ENCODE assay signal across 17 cellular contexts in the genomic region with DNA sequence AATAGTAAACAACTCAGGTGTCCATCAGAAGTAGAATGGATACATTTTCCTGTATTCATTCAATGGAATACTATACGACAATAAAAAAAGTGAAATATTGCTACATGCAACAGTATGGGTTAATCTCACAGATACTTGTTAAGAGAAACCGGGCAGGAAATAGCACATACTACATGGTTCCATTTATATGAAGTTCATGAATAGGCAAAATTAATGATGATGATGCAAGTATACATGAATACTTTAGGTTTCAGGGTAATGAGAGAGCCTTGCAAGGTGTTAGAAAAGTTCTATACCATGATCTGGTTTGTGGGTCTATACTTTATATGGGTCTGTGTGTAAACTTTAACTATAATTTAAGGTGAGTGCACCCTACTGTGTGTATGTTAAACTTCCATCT.
DNase-seq lines count a peak whose midpoint lies in the region; ATAC-seq, FAIRE-seq and TF ChIP-seq lines count a peak whose summit lies in the region.
"Had no signal": no experiment of that assay in that cellular context is flagged by ENCODE, and none has a peak within 500 bp of the region (broad histone marks: within the 10 kb centered on the region; RNA-seq: fewer than 3 reads in every experiment).

No MANE protein-coding gene starts in this region.

- H3K27me3 ChIP-seq in IMR-90 (ENCODE audit: control insufficient read depth, insufficient read depth, low read length) (no peaks in the 10 kb centered on the region), K562 (ENCODE audit: control insufficient read depth in 2 of 2, insufficient read depth in 2 of 2, low read length in 2 of 2) (no peaks in the 10 kb centered on the region), adrenal gland (no peaks in the 10 kb centered on the region)

- in situ Hi-C loops in IMR-90 (cut with MboI; ENCODE audit: low sequenced_read_pairs) (no loop called here), K562 (cut with MboI) (no loop called here)

- no peak overlapping the region for H2BK15ac ChIP-seq in IMR-90 (ENCODE audit: low read depth, low read length)

- TF ChIP-seq RAD21 in A549 (conservative IDR thresholded peaks at IDR 0.05 in 1 of 2, IDR thresholded peaks at IDR 0.05 in 1 of 2) (no peak), IMR-90 (IDR thresholded peaks at IDR 0.05; ENCODE audit: low read length) (no peak), K562 (CRISPR knock-in tag; conservative IDR thresholded peaks at IDR 0.05 in 1 of 2, IDR thresholded peaks at IDR 0.05 in 1 of 2) (no peak)

- H3K4me1 ChIP-seq in A549 (peaks cover 29% of the 10 kb centered on the region), IMR-90 (ENCODE audit: control insufficient read depth, insufficient read depth, low read length) (no peaks in the 10 kb centered on the region), K562 (replicated peaks in 1 of 2; ENCODE audit: control insufficient read depth in 2 of 2, insufficient read depth in 2 of 2, low read length in 2 of 2) (no peaks in the 10 kb centered on the region), adrenal gland (replicated peaks in 1 of 2) (no peaks in the 10 kb centered on the region)
- H3K4me1 ChIP-seq: HAP-1 had no signal

- H3K27ac ChIP-seq in A549: peak overlapping the region; percentile 82 to 83
- H3K27ac ChIP-seq in IMR-90 (ENCODE audit: insufficient read depth, low read length): no peak overlapping the region
- no peak overlapping the region for H3K27ac ChIP-seq in K562 (ENCODE audit: extremely low read depth, low read depth, low read length)
- H3K27ac ChIP-seq in adrenal gland: no peak overlapping the region

- POLR2A ChIA-PET in A549 (lab: Yijun Ruan, JAX) (no interaction called here), IMR-90 (lab: Charles Lee; ENCODE audit: unreplicated experiment) (no interaction called here), K562 (lab: Yijun Ruan, JAX) (no interaction called here)

- H3K9ac ChIP-seq in IMR-90 (ENCODE audit: low read depth, low read length) (no peak overlapping the region), K562 (ENCODE audit: insufficient read depth in 1 of 2, low read depth in 2 of 2, low read length in 2 of 2) (no peak overlapping the region)

- H3K4ac ChIP-seq in IMR-90 (ENCODE audit: low read depth, low read length): no peak overlapping the region

- peaks cover 9% of the 10 kb centered on the region for H3K27me3 Mint-ChIP-seq in stimulated activated memory B cell treated with anti-CD40 and anti-IgM and Interleukin-4, amounts not matched to agents 10 μg/mL and 1 μg/mL and 100 μg/mL, for 72 hours

- no peak overlapping the region for H2BK20ac ChIP-seq in IMR-90 (ENCODE audit: low read depth, low read length)

- H3K4me2 ChIP-seq in A549 (peak overlapping the region; percentile 64), IMR-90 (ENCODE audit: low read depth, low read length) (no peak overlapping the region), K562 (ENCODE audit: insufficient read depth, low read length) (no peak overlapping the region)

- H2AK5ac ChIP-seq in IMR-90 (ENCODE audit: low read depth, low read length): no peak overlapping the region

- CTCF ChIA-PET in A549 (lab: Yijun Ruan, JAX): interaction anchor here (1.0 to 1.6 kb wide), 2 partner anchors 17 kb away, joined by 3 read pairs; no protein-coding TSS in a partner anchor
- CTCF ChIA-PET in IMR-90 (lab: Yijun Ruan, JAX): no interaction called here
- CTCF ChIA-PET in K562 (lab: Yijun Ruan, JAX; ENCODE audit: low intra/inter-chr PET ratio): no interaction called here

- no peak overlapping the region for H2AK9ac ChIP-seq in IMR-90 (replicated peaks; ENCODE audit: low read depth, low read length, poor library complexity)

- H3K56ac ChIP-seq in IMR-90 (ENCODE audit: extremely low read depth, insufficient read depth, low read length): no peak overlapping the region

- no peak overlapping the region for H3K14ac ChIP-seq in IMR-90 (replicated peaks; ENCODE audit: low read depth, low read length)

- no peak overlapping the region for H3K4me3 ChIP-seq in A549
- no peak overlapping the region for H3K4me3 ChIP-seq in IMR-90 (ENCODE audit: insufficient read depth, low read depth, low read length)
- H3K4me3 ChIP-seq in K562: no peak overlapping the region
- no peak overlapping the region for H3K4me3 ChIP-seq in adrenal gland
- H3K4me3 ChIP-seq: HAP-1 had no signal

- no peaks in the 10 kb centered on the region for H4K20me1 ChIP-seq in IMR-90 (ENCODE audit: insufficient read depth, low read length)
- no peaks in the 10 kb centered on the region for H4K20me1 ChIP-seq in K562 (replicated peaks; ENCODE audit: control insufficient read depth, insufficient read depth, low read length)

- ATAC-seq in A549: no peak
- no peak for ATAC-seq in IMR-90 (ENCODE audit: low read depth)
- no peak for ATAC-seq in K562
- no peak for ATAC-seq in HG03432 (IDR thresholded peaks at IDR 0.05; ENCODE audit: unreplicated experiment)
- ATAC-seq in stimulated activated memory B cell treated with anti-CD40 and anti-IgM and Interleukin-4, amounts not matched to agents 10 μg/mL and 1 μg/mL and 100 μg/mL, for 72 hours: no peak

- 87% methylated on average over 2 of the region's 2 CpGs for WGBS in A549 (ENCODE audit: missing lambda C conversion rate)
- WGBS in IMR-90 (ENCODE audit: extremely low coverage in 2 of 2, insufficient read length in 1 of 2), 2 experiments: no CpG with 5 or more reads among the region's 2 CpGs
- WGBS in K562 (ENCODE audit: insufficient coverage, low coverage, missing lambda C conversion rate): 63% methylated on average over 2 of the region's 2 CpGs
- WGBS in adrenal gland, 4 donors: 95 to 97% (median 96%) methylated on average over 2 of the region's 2 CpGs

- no peak overlapping the region for H3K27ac Mint-ChIP-seq in stimulated activated memory B cell treated with anti-CD40 and anti-IgM and Interleukin-4, amounts not matched to agents 10 μg/mL and 1 μg/mL and 100 μg/mL, for 72 hours
- H3K27ac Mint-ChIP-seq: CD4-positive, alpha-beta memory T cell; HFFc6 had no signal

- no peak for FAIRE-seq in A549 (lab: Jason Lieb, UNC)
- no peak for FAIRE-seq in K562 (lab: Jason Lieb, UNC)
- FAIRE-seq: A204.1, G401.6, H54 had no signal

- DNase-seq in A549 (ENCODE audit: low read depth in 1 of 2, low spot score in 1 of 2) (no peak), IMR-90 (no peak), K562 (ENCODE audit: extremely low read depth in 1 of 4, low spot score in 3 of 4) (no peak), adrenal gland (no peak)
- DNase-seq: C1 segment of cervical spinal cord; CD4-positive, alpha-beta memory T cell; COR-L47; DMS153; DND-41; GOT3; HFFc6 had no signal

- no peak overlapping the region for H3K4me3 Mint-ChIP-seq in stimulated activated memory B cell treated with anti-CD40 and anti-IgM and Interleukin-4, amounts not matched to agents 10 μg/mL and 1 μg/mL and 100 μg/mL, for 72 hours
- H3K4me3 Mint-ChIP-seq: CD4-positive, alpha-beta memory T cell; HFFc6 had no signal

- no peak overlapping the region for H4K5ac ChIP-seq in IMR-90 (ENCODE audit: low read depth, low read length)

- no peak overlapping the region for H2BK120ac ChIP-seq in IMR-90 (ENCODE audit: low read depth, low read length)

- intact Hi-C loops in IMR-90 (cut with micrococcal nuclease): no loop called here
- intact Hi-C loops in K562 (cut with micrococcal nuclease): no loop called here
- intact Hi-C loops in adrenal gland (cut with DNase I): no loop called here

- H3K18ac ChIP-seq in IMR-90 (ENCODE audit: low read depth, low read length): no peak overlapping the region

- TF ChIP-seq CTCF in A549 (IDR thresholded peaks at IDR 0.05) (no peak), IMR-90 (conservative IDR thresholded peaks at IDR 0.05; ENCODE audit: low read depth, low read length) (no peak), K562 (IDR thresholded peaks at IDR 0.05 in 2 of 3, conservative IDR thresholded peaks at IDR 0.05 in 1 of 3; ENCODE audit: insufficient read depth in 2 of 3, low read depth in 1 of 3, low read length in 3 of 3) (no peak), adrenal gland (IDR thresholded peaks at IDR 0.05) (no peak)

- H3K79me1 ChIP-seq in IMR-90 (ENCODE audit: low read depth in 1 of 2, low read length in 2 of 2): no peaks in the 10 kb centered on the region

- no peak overlapping the region for H2BK5ac ChIP-seq in IMR-90 (ENCODE audit: low read depth, low read length, poor library complexity, severe bottlenecking)

- H3K79me2 ChIP-seq in K562 (ENCODE audit: control insufficient read depth, insufficient read depth, low read length): no peaks in the 10 kb centered on the region

- BruUV-seq in IMR-90 (replicated peaks; lab: Mats Ljungman, UMichigan) (no TSS peak), K562 (replicated peaks; lab: Mats Ljungman, UMichigan) (no TSS peak)

- no peaks in the 10 kb centered on the region for H3K9me1 ChIP-seq in IMR-90 (ENCODE audit: insufficient read depth, low read length)
- no peaks in the 10 kb centered on the region for H3K9me1 ChIP-seq in K562 (ENCODE audit: control insufficient read depth, insufficient read depth, low read length)

- H2AFZ ChIP-seq in IMR-90 (replicated peaks; ENCODE audit: low read length, poor library complexity): no peak overlapping the region
- no peak overlapping the region for H2AFZ ChIP-seq in K562 (ENCODE audit: low read depth, low read length)

- no peak overlapping the region for H4K91ac ChIP-seq in IMR-90 (ENCODE audit: insufficient read depth, low read depth, low read length)

- H3K36me3 ChIP-seq in IMR-90 (ENCODE audit: control insufficient read depth, insufficient read depth, low read length) (no peaks in the 10 kb centered on the region), K562 (ENCODE audit: control insufficient read depth, insufficient read depth, low read length) (no peaks in the 10 kb centered on the region), adrenal gland (replicated peaks in 1 of 2) (no peaks in the 10 kb centered on the region)
- H3K36me3 ChIP-seq: HAP-1 had no signal

- TF ChIP-seq EP300 in A549 (IDR thresholded peaks at IDR 0.05): no peak
- TF ChIP-seq EP300 in K562 (IDR thresholded peaks at IDR 0.05; ENCODE audit: low read length): no peak

- H3K9me3 Mint-ChIP-seq in stimulated activated memory B cell treated with anti-CD40 and anti-IgM and Interleukin-4, amounts not matched to agents 10 μg/mL and 1 μg/mL and 100 μg/mL, for 72 hours: no peaks in the 10 kb centered on the region
- H3K9me3 Mint-ChIP-seq: HFFc6 had no signal

- dilution Hi-C loops in IMR-90 (cut with HindIII; ENCODE audit: low sequenced_read_pairs, unreplicated experiment): no loop called here

- H3K36me3 Mint-ChIP-seq in stimulated activated memory B cell treated with anti-CD40 and anti-IgM and Interleukin-4, amounts not matched to agents 10 μg/mL and 1 μg/mL and 100 μg/mL, for 72 hours: no peaks in the 10 kb centered on the region
- H3K36me3 Mint-ChIP-seq: CD4-positive, alpha-beta memory T cell had no signal

- H3K9me3 ChIP-seq in A549: peaks cover 2% of the 10 kb centered on the region; the same call in 1 of the 3 replicates
- H3K9me3 ChIP-seq in IMR-90 (ENCODE audit: control insufficient read depth, insufficient read depth, low read length): no peaks in the 10 kb centered on the region
- no peaks in the 10 kb centered on the region for H3K9me3 ChIP-seq in K562 (replicated peaks; ENCODE audit: control insufficient read depth, insufficient read depth, low read depth, low read length)
- H3K9me3 ChIP-seq in adrenal gland (replicated peaks in 1 of 3): no peaks in the 10 kb centered on the region
- H3K9me3 ChIP-seq: HAP-1 had no signal

- H3K23ac ChIP-seq in IMR-90 (ENCODE audit: low read depth, low read length): no peak overlapping the region

- H4K8ac ChIP-seq in IMR-90 (ENCODE audit: low read depth in 2 of 2, low read length in 2 of 2): no peak overlapping the region

- TF ChIP-seq POLR2A in A549 (IDR thresholded peaks at IDR 0.05; ENCODE audit: low read length) (no peak), IMR-90 (IDR thresholded peaks at IDR 0.05; ENCODE audit: low read depth, low read length) (no peak), K562 (conservative IDR thresholded peaks at IDR 0.05) (no peak), adrenal gland (IDR thresholded peaks at IDR 0.05) (no peak)

- H3K4me1 Mint-ChIP-seq in stimulated activated memory B cell treated with anti-CD40 and anti-IgM and Interleukin-4, amounts not matched to agents 10 μg/mL and 1 μg/mL and 100 μg/mL, for 72 hours: no peaks in the 10 kb centered on the region
- H3K4me1 Mint-ChIP-seq: CD4-positive, alpha-beta memory T cell had no signal

Comparison
In these comparisons a context has a peak if more than half of its experiments do, and no peak if none do; other contexts are left out.
1. H3K27ac ChIP-seq: peak in A549 (2 of 2); none in IMR-90 (single experiment), K562 (single experiment) and adrenal gland (0 of 5).